Comparison of ENCODE assay signal across 17 cellular contexts in genomic region chr11:1661454-1662269, GRCh38. TPM values are rescaled to one million over a fixed set of nuclear protein-coding genes. Genes with fewer than 3 reads are reported as not detected.
"Had no signal": no experiment of that assay in that cellular context is flagged by ENCODE, and none has a peak within 500 bp of the region (broad histone marks: within the 10 kb centered on the region; RNA-seq: fewer than 3 reads in every experiment).

No MANE protein-coding gene starts in this region.

RNA-seq across cellular contexts. Expression of gene KRTAP5-5, which starts 32.1 kb away (rescaled TPM):
- total RNA-seq: activated naive CD4-positive, alpha-beta T cell treated with anti-CD3 and anti-CD28 coated beads for 36 hours; activated naive CD8-positive, alpha-beta T cell treated with anti-CD3 and anti-CD28 coated beads for 36 hours; ascending aorta; cardiac septum; cerebellum; esophagus muscularis mucosa; foreskin keratinocyte; heart right ventricle; left cardiac atrium; neural crest cell; pancreas; pulmonary artery endothelial cell; right atrium auricular region; spleen; subcutaneous adipose tissue; thoracic aorta had no signal
- polyA plus RNA-seq: foreskin keratinocyte, heart right ventricle, spleen had no signal

RNA-seq across cellular contexts. Expression of gene KRTAP5-6, which starts 35.3 kb away (rescaled TPM):
- total RNA-seq: activated naive CD4-positive, alpha-beta T cell treated with anti-CD3 and anti-CD28 coated beads for 36 hours; activated naive CD8-positive, alpha-beta T cell treated with anti-CD3 and anti-CD28 coated beads for 36 hours; ascending aorta; cardiac septum; cerebellum; esophagus muscularis mucosa; foreskin keratinocyte; heart right ventricle; left cardiac atrium; mucosa of gallbladder; neural crest cell; pancreas; pulmonary artery endothelial cell; right atrium auricular region; spleen; subcutaneous adipose tissue; thoracic aorta had no signal
- polyA plus RNA-seq: foreskin keratinocyte, heart right ventricle, pancreas, spleen had no signal

RNA-seq across cellular contexts. Expression of gene KRTAP5-4, which starts 39.7 kb away (rescaled TPM):
- total RNA-seq: activated naive CD4-positive, alpha-beta T cell treated with anti-CD3 and anti-CD28 coated beads for 36 hours; activated naive CD8-positive, alpha-beta T cell treated with anti-CD3 and anti-CD28 coated beads for 36 hours; ascending aorta; cardiac septum; cerebellum; esophagus muscularis mucosa; foreskin keratinocyte; heart right ventricle; left cardiac atrium; mucosa of gallbladder; neural crest cell; pancreas; pulmonary artery endothelial cell; right atrium auricular region; spleen; subcutaneous adipose tissue; thoracic aorta had no signal
- polyA plus RNA-seq: foreskin keratinocyte, heart right ventricle, pancreas, spleen had no signal

RNA-seq across cellular contexts. Expression of gene KRTAP5-3, which starts 53.4 kb away (rescaled TPM):
- total RNA-seq: activated naive CD4-positive, alpha-beta T cell treated with anti-CD3 and anti-CD28 coated beads for 36 hours; activated naive CD8-positive, alpha-beta T cell treated with anti-CD3 and anti-CD28 coated beads for 36 hours; ascending aorta; cardiac septum; cerebellum; esophagus muscularis mucosa; foreskin keratinocyte; heart right ventricle; left cardiac atrium; mucosa of gallbladder; neural crest cell; pancreas; pulmonary artery endothelial cell; right atrium auricular region; spleen; subcutaneous adipose tissue; thoracic aorta had no signal
- polyA plus RNA-seq: foreskin keratinocyte, heart right ventricle, pancreas, spleen had no signal
